Comparison of ENCODE assay signal across 12 cellular contexts in the genomic region with DNA sequence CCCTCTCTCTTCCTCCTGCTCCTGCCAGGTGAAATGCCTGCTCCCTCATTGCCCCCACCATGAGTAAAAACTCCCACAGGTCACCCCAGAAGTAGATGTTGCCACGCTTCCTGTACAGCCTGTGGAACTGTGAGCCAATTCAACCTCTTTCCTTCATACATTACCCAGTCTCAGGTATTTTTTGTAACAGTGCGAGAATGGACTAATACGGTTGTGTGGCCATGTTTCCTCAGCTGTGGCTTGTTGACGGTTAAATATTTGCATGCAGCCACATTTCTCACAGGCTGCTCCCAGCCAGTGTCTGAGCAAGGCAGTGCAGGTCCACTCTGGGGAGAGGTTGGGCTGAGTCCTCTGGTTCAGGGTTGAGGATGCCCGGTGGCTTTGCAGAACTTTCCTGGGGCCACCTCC. TPM values are rescaled to one million over a fixed set of nuclear protein-coding genes. Genes with fewer than 3 reads are reported as not detected.
DNase-seq lines count a peak whose midpoint lies in the region; ATAC-seq and TF ChIP-seq lines count a peak whose summit lies in the region.
"Had no signal": no experiment of that assay in that cellular context is flagged by ENCODE, and none has a peak within 500 bp of the region (broad histone marks: within the 10 kb centered on the region; RNA-seq: fewer than 3 reads in every experiment).

No MANE protein-coding gene starts in this region.

- peak; percentile 70 for ATAC-seq in GM19372 (IDR thresholded peaks at IDR 0.05; ENCODE audit: low read depth, unreplicated experiment)
- ATAC-seq in HG02840 (IDR thresholded peaks at IDR 0.05; ENCODE audit: low FRiP score, unreplicated experiment): peak; percentile 70
- peak; percentile 58 for ATAC-seq in HG03558 (IDR thresholded peaks at IDR 0.05; ENCODE audit: extremely low read depth, unreplicated experiment)
- no peak for ATAC-seq in activated T-helper 17 cell treated with anti-CD3 and anti-CD28 coated beads, Interleukin-2, amount 50 U/mL, for 72 hours (replicated peaks)
- ATAC-seq: K562 had no signal

- no peaks in the 10 kb centered on the region for H3K36me3 Mint-ChIP-seq in activated T-helper 17 cell treated with anti-CD3 and anti-CD28 coated beads, Interleukin-2, amount 50 U/mL, for 72 hours (ENCODE audit: low read depth)

- no peak overlapping the region for H3K27ac Mint-ChIP-seq in activated T-helper 17 cell treated with anti-CD3 and anti-CD28 coated beads, Interleukin-2, amount 50 U/mL, for 72 hours
- H3K27ac Mint-ChIP-seq: T-helper 1 cell treated with Interleukin-12 subunit alpha and Interleukin-12 subunit beta and Interleukin-4 antibody, amounts not matched to agents 30 μg/mL and 1 μg/mL, for 36 hours had no signal

- H3K4me1 Mint-ChIP-seq in activated T-helper 17 cell treated with anti-CD3 and anti-CD28 coated beads, Interleukin-2, amount 50 U/mL, for 72 hours: peaks cover 8% of the 10 kb centered on the region

- H3K4me3 Mint-ChIP-seq in activated T-helper 17 cell treated with anti-CD3 and anti-CD28 coated beads, Interleukin-2, amount 50 U/mL, for 72 hours: no peak overlapping the region
- H3K4me3 Mint-ChIP-seq: T-helper 1 cell treated with Interleukin-12 subunit alpha and Interleukin-12 subunit beta and Interleukin-4 antibody, amounts not matched to agents 30 μg/mL and 1 μg/mL, for 36 hours had no signal

- no peaks in the 10 kb centered on the region for H3K9me3 Mint-ChIP-seq in activated T-helper 17 cell treated with anti-CD3 and anti-CD28 coated beads, Interleukin-2, amount 50 U/mL, for 72 hours
- H3K9me3 Mint-ChIP-seq: T-helper 1 cell treated with Interleukin-12 subunit alpha and Interleukin-12 subunit beta and Interleukin-4 antibody, amounts not matched to agents 30 μg/mL and 1 μg/mL, for 36 hours had no signal

- no peaks in the 10 kb centered on the region for H3K27me3 Mint-ChIP-seq in activated T-helper 17 cell treated with anti-CD3 and anti-CD28 coated beads, Interleukin-2, amount 50 U/mL, for 72 hours

- DNase-seq in GM10266 (ENCODE audit: extremely low spot score): peak; percentile 52
- DNase-seq in DMS79 treated with DMSO at 0.1 percent for 48 hours (lab: John Stamatoyannopoulos, UW): no peak
- DNase-seq in NCI-H2171 treated with DMSO at 0.1 percent for 48 hours (lab: John Stamatoyannopoulos, UW): no peak
- no peak for DNase-seq in NCI-H128 (lab: John Stamatoyannopoulos, UW; ENCODE audit: unreplicated experiment)
- DNase-seq: ACHN; activated CD8-positive, alpha-beta memory T cell treated with anti-CD3 and anti-CD28 coated beads, Interleukin-2, amount 50 U/mL, for 48 hours had no signal

- TF ChIP-seq CTCF in GM10266 (IDR thresholded peaks at IDR 0.05; ENCODE audit: control insufficient read depth, insufficient read depth, low read depth, missing control alignments): no peak

RNA-seq across cellular contexts. Expression of gene COPS8, which starts 27.8 kb away (rescaled TPM):
- 10 to 100 TPM; 40.3 to 53.1 TPM for total RNA-seq in activated T-helper 17 cell treated with anti-CD3 and anti-CD28 coated beads, Interleukin-2, amount 50 U/mL, for 72 hours
